In genomic region chr14:54593860-54594259, GRCh38 we compare ENCODE assay signal across 16 cellular contexts. TPM values are rescaled to one million over a fixed set of nuclear protein-coding genes. Genes with fewer than 3 reads are reported as not detected.
DNase-seq lines count a peak whose midpoint lies in the region; ATAC-seq, FAIRE-seq and TF ChIP-seq lines count a peak whose summit lies in the region.
"Had no signal": no experiment of that assay in that cellular context is flagged by ENCODE, and none has a peak within 500 bp of the region (broad histone marks: within the 10 kb centered on the region; RNA-seq: fewer than 3 reads in every experiment).

No MANE protein-coding gene starts in this region.

- no peak for TF ChIP-seq CTCF in HCT116 (IDR thresholded peaks at IDR 0.05 in 2 of 3, conservative IDR thresholded peaks at IDR 0.05 in 1 of 3; ENCODE audit: borderline replicate concordance in 1 of 3, insufficient read depth in 1 of 3, low read depth in 2 of 3, low read length in 2 of 3)
- TF ChIP-seq CTCF in epithelial cell of esophagus (IDR thresholded peaks at IDR 0.05; ENCODE audit: insufficient read depth, low read depth, low read length, missing control alignments), result no peak

- no peak overlapping the region for H2AFZ ChIP-seq in HCT116 (ENCODE audit: low read depth, low read length, poor library complexity, severe bottlenecking)

- H3K4me3 ChIP-seq in HCT116 (replicated peaks in 1 of 2; ENCODE audit: low read depth in 1 of 2, low read length in 2 of 2), result no peak overlapping the region
- no peak overlapping the region for H3K4me3 ChIP-seq in epithelial cell of esophagus (ENCODE audit: low read length)
- H3K4me3 ChIP-seq: lung, right atrium auricular region, suprapubic skin had no signal

- RAD21 ChIA-PET in HCT116 (lab: Charles Lee; ENCODE audit: low non-redundant PET in 1 of 2, low total read pairs in 2 of 2, uncharacterized antibody in 2 of 2, unreplicated experiment in 2 of 2), result interaction anchor here in 1 of 2 experiments (0.6 kb wide), 1 partner anchor 98 kb away, joined by 3 read pairs; no protein-coding TSS in a partner anchor

- H3K79me2 ChIP-seq in HCT116 (ENCODE audit: insufficient read depth, low read length), result 0 out of 2 replicates have a peak, but pooled peaks cover 4% of the 10 kb centered on the region

- H3K27ac ChIP-seq in HCT116 (ENCODE audit: low read depth, low read length), result no peak overlapping the region
- H3K27ac ChIP-seq: right atrium auricular region, suprapubic skin had no signal

- ATAC-seq in HCT116 (no peak), HG02938 (IDR thresholded peaks at IDR 0.05; ENCODE audit: unreplicated experiment) (no peak)

- peaks cover 0 to 29% of the 10 kb centered on the region in 2 experiments; a peak in 2 of 4 replicates for H3K4me1 ChIP-seq in HCT116 (ENCODE audit: control insufficient read depth in 1 of 2, insufficient read depth in 2 of 2, low read length in 2 of 2)

- no peaks in the 10 kb centered on the region for H4K20me1 ChIP-seq in HCT116 (ENCODE audit: insufficient read depth)

- intact Hi-C loops in HCT116 (cut with micrococcal nuclease), result no loop called here

- no peaks in the 10 kb centered on the region; the same call in 1 of the 2 replicates for H3K9me2 ChIP-seq in HCT116 (ENCODE audit: insufficient read depth)

- POLR2A ChIA-PET in HCT116 (lab: Charles Lee), result no interaction called here

- H3K4me2 ChIP-seq in HCT116 (ENCODE audit: low read length), result peak overlapping the region; percentile 20

- TF ChIP-seq RAD21 in HCT116 (IDR thresholded peaks at IDR 0.05; ENCODE audit: low read depth), result no peak

- FAIRE-seq in RCC 7860 (lab: Jason Lieb, UNC), result no peak

- H3K9me3 ChIP-seq in HCT116 (ENCODE audit: control insufficient read depth in 1 of 2, insufficient read depth in 1 of 2, low read depth in 1 of 2, low read length in 2 of 2), result no peaks in the 10 kb centered on the region
- H3K9me3 ChIP-seq: right atrium auricular region, suprapubic skin had no signal

- DNase-seq in HCT116 (ENCODE audit: low read depth, low spot score), result no peak
- peak; percentile 13 for DNase-seq in RCC 7860 (ENCODE audit: low spot score)
- DNase-seq in epithelial cell of esophagus (ENCODE audit: low read depth), result peak; percentile 51
- DNase-seq in renal cortical epithelial cell (ENCODE audit: low read depth), result peak; percentile 50
- no peak for DNase-seq in NK-92 treated with Interleukin-12 subunit alpha and Interleukin-12 subunit beta, amount 100 ng/mL, for 24 hours (lab: John Stamatoyannopoulos, UW)
- no peak for DNase-seq in NCI-H526 (lab: John Stamatoyannopoulos, UW)
- DNase-seq: activated CD8-positive, alpha-beta memory T cell treated with anti-CD3 and anti-CD28 coated beads, Interleukin-2, amount 50 U/mL, for 4 hours; C1 segment of cervical spinal cord; central memory CD4-positive, alpha-beta T cell; NCI-H2029; nephron progenitor cell; stimulated activated CD4-positive, alpha-beta T cell treated with anti-CD3 and anti-CD28 coated beads, Interleukin-1b, Interleukin-23, amount 100 ng/mL, for 48 hours had no signal

- no peak overlapping the region for H3K9ac ChIP-seq in HCT116 (ENCODE audit: low read length)

- H3K27me3 ChIP-seq in HCT116 (ENCODE audit: insufficient read depth, low read length), result no peaks in the 10 kb centered on the region
- H3K27me3 ChIP-seq: right atrium auricular region, suprapubic skin had no signal

- TF ChIP-seq POLR2A in HCT116 (IDR thresholded peaks at IDR 0.05; ENCODE audit: borderline replicate concordance, extremely low read depth, insufficient read depth, insufficient read length), result no peak

- CTCF ChIA-PET in HCT116 (lab: Charles Lee), result no interaction called here

- no peaks in the 10 kb centered on the region for H3K36me3 ChIP-seq in HCT116 (ENCODE audit: control insufficient read depth in 1 of 2, insufficient read depth in 2 of 2, low read length in 2 of 2)
- H3K36me3 ChIP-seq: right atrium auricular region, suprapubic skin had no signal

- BruUV-seq in HCT116 (replicated peaks; lab: Mats Ljungman, UMichigan), result no TSS peak

TF ChIP-seq in HCT116, 20 proteins besides CTCF, POLR2A, EP300 and RAD21:
- no peak for TF ChIP-seq SRF (IDR thresholded peaks at IDR 0.05; ENCODE audit: low read depth)
- TF ChIP-seq REST (IDR thresholded peaks at IDR 0.05; ENCODE audit: low read depth), result no peak
- no peak for TF ChIP-seq ZBTB33 (IDR thresholded peaks at IDR 0.05; ENCODE audit: extremely low read depth, insufficient replicate concordance, low read length)
- TF ChIP-seq MAX (IDR thresholded peaks at IDR 0.05), result no peak
- no peak for TF ChIP-seq FOSL1 (IDR thresholded peaks at IDR 0.05; ENCODE audit: low read depth)
- no peak for TF ChIP-seq YY1 (IDR thresholded peaks at IDR 0.05; ENCODE audit: extremely low read depth, insufficient replicate concordance, low read depth, low read length)
- TF ChIP-seq ELF1 (IDR thresholded peaks at IDR 0.05; ENCODE audit: borderline replicate concordance, low read depth), result no peak
- TF ChIP-seq CEBPB (IDR thresholded peaks at IDR 0.05; ENCODE audit: low read depth), result no peak
- TF ChIP-seq SP1 (IDR thresholded peaks at IDR 0.05; ENCODE audit: low read depth), result no peak
- TF ChIP-seq ZFX (IDR thresholded peaks at IDR 0.05), result no peak
- TF ChIP-seq ATF3 (IDR thresholded peaks at IDR 0.05), result no peak
- no peak for TF ChIP-seq EGR1 (IDR thresholded peaks at IDR 0.05; ENCODE audit: low read depth)
- TF ChIP-seq ZNF274 (IDR thresholded peaks at IDR 0.05; ENCODE audit: low read depth, low read length), result no peak
- no peak for TF ChIP-seq JUND (IDR thresholded peaks at IDR 0.05)
- no peak for TF ChIP-seq TCF7L2 (IDR thresholded peaks at IDR 0.05; ENCODE audit: borderline replicate concordance, extremely low read depth, insufficient read depth, insufficient read length)
- TF ChIP-seq SIN3A (IDR thresholded peaks at IDR 0.05; ENCODE audit: low read depth), result no peak

RNA-seq across cellular contexts. Expression of gene SAMD4A, which starts 26.9 kb away (rescaled TPM):
- 9.0 TPM for total RNA-seq in HCT116 (2021; ENCODE audit: unreplicated experiment)
- 4.9 and 7.1 TPM in 2 replicates for polyA plus RNA-seq in HCT116 (2012)
- 49.5 and 81.5 TPM in 2 replicates for total RNA-seq in renal cortical epithelial cell

Comparison
In these comparisons a context has a peak if more than half of its experiments do, and no peak if none do; other contexts are left out.
1. DNase-seq: peak in RCC 7860 (single experiment), epithelial cell of esophagus (single experiment) and renal cortical epithelial cell (single experiment); none in HCT116 (single experiment), NK-92 treated with Interleukin-12 subunit alpha and Interleukin-12 subunit beta, amount 100 ng/mL, for 24 hours (single experiment) and NCI-H526 (0 of 2).